ENCODE assay signal across 12 cellular contexts in genomic region chrX:108126661-108127060, GRCh38.
"Had no signal": no experiment of that assay in that cellular context is flagged by ENCODE, and none has a peak within 500 bp of the region (broad histone marks: within the 10 kb centered on the region; RNA-seq: fewer than 3 reads in every experiment).

No MANE protein-coding gene starts in this region.

- H3K4me3 ChIP-seq: left lung, vagina had no signal

- H3K4me3 Mint-ChIP-seq: activated naive CD8-positive, alpha-beta T cell; T-helper 1 cell treated with Interleukin-12 subunit alpha and Interleukin-12 subunit beta and Interleukin-4 antibody, amounts not matched to agents 30 μg/mL and 1 μg/mL, for 36 hours had no signal

- H3K27me3 ChIP-seq: left lung, vagina had no signal

- H3K36me3 ChIP-seq: vagina had no signal

- H3K27me3 Mint-ChIP-seq: activated naive CD8-positive, alpha-beta T cell had no signal

- H2AFZ ChIP-seq: parathyroid adenoma had no signal

- ATAC-seq: left lung had no signal

- FAIRE-seq: islet of Langerhans had no signal

- DNase-seq: activated CD4-positive, alpha-beta T cell treated with anti-CD3 and anti-CD28 coated beads, Interleukin-2, amount 50 U/mL, for 1 hour; activated effector memory CD4-positive, alpha-beta T cell treated with Interleukin-2 at 50 U/mL for 16 hours; anterior cingulate cortex; left lung; SK-N-SH; stimulated activated CD4-positive, alpha-beta T cell treated with anti-CD3 and anti-CD28 coated beads, Interleukin-4, amount 100 ng/mL, for 24 hours had no signal

- H3K9ac ChIP-seq: parathyroid adenoma, SK-N-SH had no signal

- H3K4me2 ChIP-seq: SK-N-SH had no signal

- H3K9me3 ChIP-seq: left lung, SK-N-SH, vagina had no signal

- H3K27ac Mint-ChIP-seq: activated naive CD8-positive, alpha-beta T cell; T-helper 1 cell treated with Interleukin-12 subunit alpha and Interleukin-12 subunit beta and Interleukin-4 antibody, amounts not matched to agents 30 μg/mL and 1 μg/mL, for 36 hours had no signal

- H3K9me3 Mint-ChIP-seq: T-helper 1 cell treated with Interleukin-12 subunit alpha and Interleukin-12 subunit beta and Interleukin-4 antibody, amounts not matched to agents 30 μg/mL and 1 μg/mL, for 36 hours had no signal

- H3K4me1 ChIP-seq: left lung, parathyroid adenoma, vagina had no signal

- H3K27ac ChIP-seq: epithelial cell of prostate, left lung, parathyroid adenoma, vagina had no signal
